7 cellular contexts compared by ENCODE assay signal in the genomic region with DNA sequence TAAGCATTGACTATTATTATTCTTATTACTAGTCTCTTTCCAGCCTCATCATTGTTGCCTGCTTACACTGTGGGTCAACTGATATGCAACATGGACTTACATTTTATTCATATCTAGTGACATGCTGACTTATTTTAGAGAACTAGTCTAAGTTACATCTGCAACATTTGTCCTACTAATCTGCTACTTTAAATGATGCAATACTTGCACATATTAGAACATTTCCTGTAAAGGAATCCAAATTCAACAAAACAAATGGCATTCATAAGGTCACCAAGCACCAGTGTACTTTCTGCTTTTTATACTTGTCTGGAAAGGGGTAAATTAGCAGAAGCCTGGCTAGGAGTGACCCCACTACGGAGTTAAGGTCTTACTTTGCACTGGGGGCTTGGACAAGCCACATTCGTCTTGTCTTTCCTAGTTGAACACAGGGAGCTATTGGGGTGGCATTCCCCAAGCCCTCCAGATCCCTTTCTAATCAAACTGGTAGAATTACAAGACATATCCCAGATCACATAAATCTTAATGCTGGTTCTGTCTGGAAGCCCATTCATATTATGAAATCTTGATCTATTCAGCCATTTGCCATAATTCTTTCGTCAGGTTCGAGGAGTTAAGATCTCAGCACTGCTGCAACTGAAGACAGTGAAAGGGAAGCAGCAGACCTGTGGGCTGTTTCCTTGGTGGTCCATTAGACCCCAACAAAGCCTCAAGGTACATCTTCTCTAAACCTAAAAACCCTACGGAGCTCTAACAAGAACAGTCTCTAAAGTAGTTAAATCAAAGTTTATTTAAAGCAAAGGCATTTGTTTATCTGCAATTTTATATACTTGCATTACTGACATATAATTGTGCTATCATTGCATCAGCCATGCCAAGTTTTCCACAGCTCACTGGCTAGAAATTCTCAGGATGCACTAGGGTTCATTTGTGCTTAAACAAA. TPM values are rescaled to one million over a fixed set of nuclear protein-coding genes. Genes with fewer than 3 reads are reported as not detected.
A peak's percentile ranks its signal among the peaks of the same experiment; 100 is the strongest.
DNase-seq lines count a peak whose midpoint lies in the region; ATAC-seq, FAIRE-seq and TF ChIP-seq lines count a peak whose summit lies in the region.

No MANE protein-coding gene starts in this region.

- no peaks in the 10 kb centered on the region for H3K36me3 Mint-ChIP-seq in WTC11
- no peaks in the 10 kb centered on the region for H3K36me3 Mint-ChIP-seq in immature natural killer cell

- TF ChIP-seq EP300 in Ishikawa (IDR thresholded peaks at IDR 0.05; ENCODE audit: borderline replicate concordance): no peak

- peak overlapping the region; percentile 79 for H3K27ac ChIP-seq in left ventricle myocardium inferior (replicated peaks)

- no peak overlapping the region for H3K4me3 Mint-ChIP-seq in WTC11
- H3K4me3 Mint-ChIP-seq in immature natural killer cell: no peak overlapping the region

- H3K27me3 Mint-ChIP-seq in WTC11 (ENCODE audit: low read depth): no peaks in the 10 kb centered on the region
- H3K27me3 Mint-ChIP-seq in immature natural killer cell (ENCODE audit: low read depth in 3 of 3): peaks cover 0 to 1% (median 0%) of the 10 kb centered on the region in 3 donors

- peak overlapping the region; percentile 5 for H3K4me3 ChIP-seq in left ventricle myocardium inferior

- H3K9me3 Mint-ChIP-seq in WTC11 (no peaks in the 10 kb centered on the region), immature natural killer cell (no peaks in the 10 kb centered on the region)

- intact Hi-C loops in left ventricle myocardium inferior (cut with micrococcal nuclease): loop anchor here (10.0 kb wide), 1 partner anchor 45 kb away; a partner anchor contains a TSS

- no peak for ATAC-seq in WTC11
- ATAC-seq in HG03025 (IDR thresholded peaks at IDR 0.05; ENCODE audit: low FRiP score, unreplicated experiment): no peak

- H3K4me1 Mint-ChIP-seq in WTC11 (peaks cover 3% of the 10 kb centered on the region; the same call in 1 of the 2 replicates), immature natural killer cell (no peaks in the 10 kb centered on the region)

- no peak for FAIRE-seq in GM19239 (lab: Jason Lieb, UNC)

- TF ChIP-seq CTCF in WTC11 (IDR thresholded peaks at IDR 0.05): no peak
- TF ChIP-seq CTCF in left ventricle myocardium inferior (IDR thresholded peaks at IDR 0.05; ENCODE audit: borderline replicate concordance): no peak

- H3K36me3 ChIP-seq in left ventricle myocardium inferior: no peaks in the 10 kb centered on the region

- no peak for TF ChIP-seq RAD21 in Ishikawa (IDR thresholded peaks at IDR 0.05; ENCODE audit: low read depth)

- POLR2A ChIA-PET in WTC11 (lab: Charles Lee): interaction anchor here (1.0 kb wide), 1 partner anchor 50 kb away, joined by 3 read pairs; a partner anchor contains a TSS

- no peak overlapping the region for H3K27ac Mint-ChIP-seq in WTC11
- no peak overlapping the region for H3K27ac Mint-ChIP-seq in immature natural killer cell

- CTCF ChIA-PET in WTC11 (lab: Charles Lee): no interaction called here

- no peaks in the 10 kb centered on the region for H3K27me3 ChIP-seq in left ventricle myocardium inferior (ENCODE audit: low read depth)

- H3K9me3 ChIP-seq in left ventricle myocardium inferior (replicated peaks): no peaks in the 10 kb centered on the region

- DNase-seq in WTC11 (ENCODE audit: low spot score) (no peak), left ventricle myocardium inferior (no peak), stromal cell of bone marrow (ENCODE audit: low read depth) (peak; percentile 64), GM19239 (ENCODE audit: insufficient read length, low spot score) (no peak), immature natural killer cell (no peak)

- H3K4me1 ChIP-seq in left ventricle myocardium inferior: peaks cover 57% of the 10 kb centered on the region

TF ChIP-seq in Ishikawa, 13 proteins besides CTCF, POLR2A, EP300 and RAD21:
- TF ChIP-seq, protein P1, sequence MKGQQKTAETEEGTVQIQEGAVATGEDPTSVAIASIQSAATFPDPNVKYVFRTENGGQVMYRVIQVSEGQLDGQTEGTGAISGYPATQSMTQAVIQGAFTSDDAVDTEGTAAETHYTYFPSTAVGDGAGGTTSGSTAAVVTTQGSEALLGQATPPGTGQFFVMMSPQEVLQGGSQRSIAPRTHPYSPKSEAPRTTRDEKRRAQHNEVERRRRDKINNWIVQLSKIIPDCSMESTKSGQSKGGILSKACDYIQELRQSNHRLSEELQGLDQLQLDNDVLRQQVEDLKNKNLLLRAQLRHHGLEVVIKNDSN (IDR thresholded peaks at IDR 0.05): no peak
- peak; percentile 62 for TF ChIP-seq CEBPB (IDR thresholded peaks at IDR 0.05)
TF ChIP-seq in Ishikawa: peak in this region for 1.

TF ChIP-seq in WTC11, 78 proteins besides CTCF, POLR2A, EP300 and RAD21:
- no peak for TF ChIP-seq SP1 (CRISPR knock-in tag; conservative IDR thresholded peaks at IDR 0.05)
- peak; percentile 95 for TF ChIP-seq GABPB1 (CRISPR knock-in tag; IDR thresholded peaks at IDR 0.05)

RNA-seq across cellular contexts. Expression of a gene that starts 49.9 kb away (rescaled TPM):
- total RNA-seq in WTC11 (2021) (175 to 202 TPM (median 178 TPM) in 3 replicates), left ventricle myocardium inferior (105 TPM)
- 100 to 1,000 TPM in 2 of 3 donors, 10 to 100 TPM in 1; 75.8 to 173 (median 152) TPM for polyA plus RNA-seq in immature natural killer cell
